In genomic region chr17:62876063-62876462, GRCh38 we compare ENCODE assay signal across 24 cellular contexts.
A peak's percentile ranks its signal among the peaks of the same experiment; 100 is the strongest.
DNase-seq lines count a peak whose midpoint lies in the region; ATAC-seq, FAIRE-seq and TF ChIP-seq lines count a peak whose summit lies in the region.
"Had no signal": no experiment of that assay in that cellular context is flagged by ENCODE, and none has a peak within 500 bp of the region (broad histone marks: within the 10 kb centered on the region; RNA-seq: fewer than 3 reads in every experiment).

No MANE protein-coding gene starts in this region.

- FAIRE-seq in A549 (lab: Jason Lieb, UNC), result no peak

- no peaks in the 10 kb centered on the region for H4K20me1 ChIP-seq in mammary epithelial cell (ENCODE audit: insufficient read depth, low read length)
- H4K20me1 ChIP-seq: BLaER1 treated with 17β-estradiol and CSF1 and Interleukin-3, amounts not matched to agents 10 nM and 100 nM had no signal

- no TSS peak for BruUV-seq in mammary epithelial cell (replicated peaks; lab: Mats Ljungman, UMichigan)

- no peak for TF ChIP-seq EP300 in A549 (IDR thresholded peaks at IDR 0.05)

- H3K4me1 Mint-ChIP-seq in HFFc6 (ENCODE audit: low read depth) (peaks cover 28% of the 10 kb centered on the region), T-helper 17 cell (peaks cover 8% of the 10 kb centered on the region)
- H3K4me1 Mint-ChIP-seq: activated B cell treated with CpG ODN at 0.5 μM for 24 hours; IgD-negative memory B cell; naive thymus-derived CD8-positive, alpha-beta T cell had no signal

- dilution Hi-C loops in mammary epithelial cell (cut with HindIII; ENCODE audit: low sequenced_read_pairs), result no loop called here

- H3K4me2 ChIP-seq in A549 (peak overlapping the region; percentile 53; the same call in 2 of the 3 replicates), mammary epithelial cell (ENCODE audit: insufficient read depth, low read depth, low read length) (no peak overlapping the region)
- H3K4me2 ChIP-seq: BLaER1 treated with 17β-estradiol and CSF1 and Interleukin-3, amounts not matched to agents 10 nM and 100 nM had no signal

- intact Hi-C loops in mammary epithelial cell (cut with micrococcal nuclease), result no loop called here

- DNase-seq in A549 (ENCODE audit: low read depth in 1 of 2, low spot score in 1 of 2), result no peak
- DNase-seq in HFFc6, result no peak
- DNase-seq in mammary epithelial cell, result peak; percentile 10
- DNase-seq in foreskin keratinocyte, result peak; percentile 70 to 74
- no peak for DNase-seq in T-helper 17 cell
- no peak for DNase-seq in GM20000 (ENCODE audit: low spot score)
- DNase-seq: activated B cell treated with CpG ODN at 0.5 μM for 24 hours; activated CD4-positive, alpha-beta memory T cell treated with anti-CD3 and anti-CD28 coated beads for 36 hours; activated gamma-delta T cell; amniotic stem cell; left cardiac atrium; MM.1S; naive thymus-derived CD8-positive, alpha-beta T cell; NCI-H2171; NCI-H524 treated with DMSO at 0.1 percent for 48 hours; ovary; T1000; upper lobe of right lung had no signal

- no peak for TF ChIP-seq POLR2A in A549 (IDR thresholded peaks at IDR 0.05; ENCODE audit: low read length)

- H3K27ac ChIP-seq in A549 (peak overlapping the region; percentile 30 to 48; a peak in 5 of 6 replicates), mammary epithelial cell (ENCODE audit: insufficient read depth, low read depth, low read length) (peak overlapping the region; percentile 47), foreskin keratinocyte (no peak overlapping the region)
- H3K27ac ChIP-seq: BLaER1 treated with 17β-estradiol and CSF1 and Interleukin-3, amounts not matched to agents 10 nM and 100 nM; esophagus muscularis mucosa; ovary; right atrium auricular region; upper lobe of right lung had no signal

- WGBS in A549 (ENCODE audit: missing lambda C conversion rate), result 79% methylated on average over 2 of the region's 2 CpGs
- WGBS in mammary epithelial cell (ENCODE audit: low coverage, missing lambda C conversion rate), result 56% methylated on average over 2 of the region's 2 CpGs

- H3K27ac Mint-ChIP-seq in HFFc6, result peak overlapping the region; percentile 54
- no peak overlapping the region for H3K27ac Mint-ChIP-seq in T-helper 17 cell
- H3K27ac Mint-ChIP-seq: activated B cell treated with CpG ODN at 0.5 μM for 24 hours; activated CD4-positive, alpha-beta memory T cell treated with anti-CD3 and anti-CD28 coated beads for 36 hours; IgD-negative memory B cell; naive thymus-derived CD8-positive, alpha-beta T cell had no signal

- peak overlapping the region; percentile 66; the same call in 1 of the 2 replicates for H3K4me3 Mint-ChIP-seq in HFFc6
- no peak overlapping the region for H3K4me3 Mint-ChIP-seq in T-helper 17 cell
- H3K4me3 Mint-ChIP-seq: activated B cell treated with CpG ODN at 0.5 μM for 24 hours; activated CD4-positive, alpha-beta memory T cell treated with anti-CD3 and anti-CD28 coated beads for 36 hours; IgD-negative memory B cell; naive thymus-derived CD8-positive, alpha-beta T cell had no signal

- H3K27me3 Mint-ChIP-seq in HFFc6 (ENCODE audit: insufficient read depth), result peaks cover 2% of the 10 kb centered on the region; the same call in 1 of the 2 replicates
- peaks cover 46% of the 10 kb centered on the region for H3K27me3 Mint-ChIP-seq in T-helper 17 cell

- TF ChIP-seq RAD21 in A549 (conservative IDR thresholded peaks at IDR 0.05 in 1 of 2, IDR thresholded peaks at IDR 0.05 in 1 of 2), result no peak

- H3K4me1 ChIP-seq in A549 (peaks cover 21% of the 10 kb centered on the region), mammary epithelial cell (ENCODE audit: insufficient read depth, low read length) (peaks cover 19% of the 10 kb centered on the region), foreskin keratinocyte (peaks cover 6% of the 10 kb centered on the region)
- H3K4me1 ChIP-seq: BLaER1 treated with 17β-estradiol and CSF1 and Interleukin-3, amounts not matched to agents 10 nM and 100 nM; right atrium auricular region; upper lobe of right lung had no signal

- H3K4me3 ChIP-seq in A549 (no peak overlapping the region), mammary epithelial cell (replicated peaks in 1 of 3; ENCODE audit: insufficient read depth in 1 of 3, low read depth in 2 of 3, low read length in 3 of 3) (no peak overlapping the region)
- H3K4me3 ChIP-seq: BLaER1 treated with 17β-estradiol and CSF1 and Interleukin-3, amounts not matched to agents 10 nM and 100 nM; esophagus muscularis mucosa; ovary; right atrium auricular region; upper lobe of right lung had no signal

- H3K36me3 Mint-ChIP-seq in HFFc6 (ENCODE audit: low read depth) (no peaks in the 10 kb centered on the region), T-helper 17 cell (ENCODE audit: low read depth) (peaks cover 3% of the 10 kb centered on the region)
- H3K36me3 Mint-ChIP-seq: activated CD4-positive, alpha-beta memory T cell treated with anti-CD3 and anti-CD28 coated beads for 36 hours; IgD-negative memory B cell; naive thymus-derived CD8-positive, alpha-beta T cell had no signal

- H3K36me3 ChIP-seq in mammary epithelial cell (ENCODE audit: insufficient read depth, low read length), result no peaks in the 10 kb centered on the region
- H3K36me3 ChIP-seq: BLaER1 treated with 17β-estradiol and CSF1 and Interleukin-3, amounts not matched to agents 10 nM and 100 nM; esophagus muscularis mucosa; ovary; right atrium auricular region; upper lobe of right lung had no signal

- TF ChIP-seq CTCF in A549 (IDR thresholded peaks at IDR 0.05), result no peak
- TF ChIP-seq CTCF in HFFc6 (IDR thresholded peaks at IDR 0.05), result no peak
- TF ChIP-seq CTCF in mammary epithelial cell (conservative IDR thresholded peaks at IDR 0.05 in 1 of 2, IDR thresholded peaks at IDR 0.05 in 1 of 2; ENCODE audit: extremely low read depth in 1 of 2, insufficient read depth in 1 of 2, low read depth in 1 of 2, low read length in 2 of 2), result no peak
- no peak for TF ChIP-seq CTCF in foreskin keratinocyte (conservative IDR thresholded peaks at IDR 0.05)
- no peak for TF ChIP-seq CTCF in GM20000 (IDR thresholded peaks at IDR 0.05; ENCODE audit: extremely low read depth, missing control alignments)

- no peaks in the 10 kb centered on the region for H3K9me3 Mint-ChIP-seq in HFFc6
- H3K9me3 Mint-ChIP-seq: activated B cell treated with CpG ODN at 0.5 μM for 24 hours; activated CD4-positive, alpha-beta memory T cell treated with anti-CD3 and anti-CD28 coated beads for 36 hours; IgD-negative memory B cell; naive thymus-derived CD8-positive, alpha-beta T cell had no signal

- H3K9me3 ChIP-seq in A549 (no peaks in the 10 kb centered on the region), mammary epithelial cell (replicated peaks; ENCODE audit: insufficient read depth, low read length) (no peaks in the 10 kb centered on the region), T-helper 17 cell (ENCODE audit: control insufficient read depth, low read length, poor library complexity, severe bottlenecking) (no peaks in the 10 kb centered on the region)
- H3K9me3 ChIP-seq: esophagus muscularis mucosa, ovary, right atrium auricular region, upper lobe of right lung had no signal

- H3K27me3 ChIP-seq in mammary epithelial cell (ENCODE audit: insufficient read depth, low read length), result no peaks in the 10 kb centered on the region
- no peaks in the 10 kb centered on the region for H3K27me3 ChIP-seq in foreskin keratinocyte
- H3K27me3 ChIP-seq: BLaER1 treated with 17β-estradiol and CSF1 and Interleukin-3, amounts not matched to agents 10 nM and 100 nM; esophagus muscularis mucosa; ovary; right atrium auricular region; upper lobe of right lung had no signal

- in situ Hi-C loops in mammary epithelial cell (cut with MboI; ENCODE audit: low sequenced_read_pairs in 2 of 2), result no loop called here

- peak overlapping the region; percentile 65 for H2AFZ ChIP-seq in mammary epithelial cell (ENCODE audit: low read depth, low read length)

- H3K9ac ChIP-seq in mammary epithelial cell (ENCODE audit: insufficient read depth, low read length), result no peak overlapping the region
- H3K9ac ChIP-seq: BLaER1 treated with 17β-estradiol and CSF1 and Interleukin-3, amounts not matched to agents 10 nM and 100 nM had no signal

- ATAC-seq in A549, result peak in 1 of 2 experiments; percentile 20; a peak in 2 of 6 replicates
- ATAC-seq in foreskin keratinocyte, result peak; percentile 33
- no peak for ATAC-seq in GM19324 (IDR thresholded peaks at IDR 0.05; ENCODE audit: low FRiP score, unreplicated experiment)
- ATAC-seq in T-helper 17 cell, result no peak
- no peak for ATAC-seq in HG02970 (IDR thresholded peaks at IDR 0.05; ENCODE audit: low FRiP score, unreplicated experiment)
- ATAC-seq: left cardiac atrium; naive thymus-derived CD8-positive, alpha-beta T cell; upper lobe of right lung had no signal

- CTCF ChIA-PET in A549 (lab: Yijun Ruan, JAX), result interaction anchor here (0.6 to 1.5 kb wide), 4 partner anchors 9 to 173 kb away, joined by 3 to 5 read pairs (median 3); no protein-coding TSS in a partner anchor
- CTCF ChIA-PET in mammary epithelial cell (lab: Charles Lee; ENCODE audit: low non-redundant PET), result no interaction called here

- POLR2A ChIA-PET in A549 (lab: Yijun Ruan, JAX), result interaction anchor here (0.6 kb wide), 1 partner anchor 89 kb away, joined by 3 read pairs; no protein-coding TSS in a partner anchor

- H3K79me2 ChIP-seq in mammary epithelial cell (ENCODE audit: insufficient read depth, low read length), result no peaks in the 10 kb centered on the region

TF ChIP-seq in A549, 52 proteins besides CTCF, POLR2A, EP300 and RAD21:
- TF ChIP-seq ESRRA (IDR thresholded peaks at IDR 0.05; ENCODE audit: borderline replicate concordance, low read length), result no peak
- no peak for TF ChIP-seq MAZ (IDR thresholded peaks at IDR 0.05; ENCODE audit: borderline replicate concordance, low read depth, low read length)
- TF ChIP-seq ZNF302 (CRISPR knock-in tag; IDR thresholded peaks at IDR 0.05), result no peak
- no peak for TF ChIP-seq JUN (IDR thresholded peaks at IDR 0.05)
- TF ChIP-seq CHD4 (IDR thresholded peaks at IDR 0.05; ENCODE audit: borderline replicate concordance), result no peak
- no peak for TF ChIP-seq POLR2AphosphoS2 (conservative IDR thresholded peaks at IDR 0.05; ENCODE audit: low read length)
- no peak for TF ChIP-seq PHF8 (IDR thresholded peaks at IDR 0.05; ENCODE audit: borderline replicate concordance, low read depth)
- TF ChIP-seq, protein P1, sequence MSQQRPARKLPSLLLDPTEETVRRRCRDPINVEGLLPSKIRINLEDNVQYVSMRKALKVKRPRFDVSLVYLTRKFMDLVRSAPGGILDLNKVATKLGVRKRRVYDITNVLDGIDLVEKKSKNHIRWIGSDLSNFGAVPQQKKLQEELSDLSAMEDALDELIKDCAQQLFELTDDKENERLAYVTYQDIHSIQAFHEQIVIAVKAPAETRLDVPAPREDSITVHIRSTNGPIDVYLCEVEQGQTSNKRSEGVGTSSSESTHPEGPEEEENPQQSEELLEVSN (IDR thresholded peaks at IDR 0.05; ENCODE audit: borderline replicate concordance, low read depth), result no peak
- no peak for TF ChIP-seq ZFP36 (IDR thresholded peaks at IDR 0.05; ENCODE audit: borderline replicate concordance, partially characterized antibody)
- no peak for TF ChIP-seq HOXB5 (CRISPR knock-in tag; IDR thresholded peaks at IDR 0.05)
- no peak for TF ChIP-seq CBX2 (IDR thresholded peaks at IDR 0.05; ENCODE audit: borderline replicate concordance, low read depth)

Comparison
In these comparisons a context has a peak if more than half of its experiments do, and no peak if none do; other contexts are left out.
1. DNase-seq: peak in mammary epithelial cell (single experiment) and foreskin keratinocyte (2 of 2); none in A549 (0 of 2), HFFc6 (single experiment), T-helper 17 cell (0 of 3) and GM20000 (single experiment).